ENCODE assay signal across 11 cellular contexts in genomic region chr7:69399038-69399800, GRCh38.
DNase-seq lines count a peak whose midpoint lies in the region; ATAC-seq, FAIRE-seq and TF ChIP-seq lines count a peak whose summit lies in the region.
"Had no signal": no experiment of that assay in that cellular context is flagged by ENCODE, and none has a peak within 500 bp of the region (broad histone marks: within the 10 kb centered on the region; RNA-seq: fewer than 3 reads in every experiment).

No MANE protein-coding gene starts in this region.

- H2AFZ ChIP-seq in PC-9 = no peak overlapping the region

- H3K9me3 Mint-ChIP-seq in activated T-helper 17 cell treated with anti-CD3 and anti-CD28 coated beads, Interleukin-2, amount 50 U/mL, for 72 hours = no peaks in the 10 kb centered on the region
- no peaks in the 10 kb centered on the region for H3K9me3 Mint-ChIP-seq in progenitor cell of endocrine pancreas (ENCODE audit: low read depth)

- H3K27ac ChIP-seq in PC-9 = no peak overlapping the region
- H3K27ac ChIP-seq: vagina had no signal

- no peak overlapping the region for H3K4me2 ChIP-seq in PC-9

- FAIRE-seq in RCC 7860 (lab: Jason Lieb, UNC) = no peak
- no peak for FAIRE-seq in frontal cortex (lab: Jason Lieb, UNC)
- FAIRE-seq: endothelial cell of umbilical vein had no signal

- intact Hi-C loops in PC-9 (cut with micrococcal nuclease; ENCODE audit: unreplicated experiment) = no loop called here

- no peak overlapping the region for H3K4me3 ChIP-seq in PC-9
- H3K4me3 ChIP-seq: vagina had no signal

- no peak overlapping the region for H3K27ac Mint-ChIP-seq in activated T-helper 17 cell treated with anti-CD3 and anti-CD28 coated beads, Interleukin-2, amount 50 U/mL, for 72 hours
- no peak overlapping the region for H3K27ac Mint-ChIP-seq in progenitor cell of endocrine pancreas

- no peaks in the 10 kb centered on the region for H3K36me3 Mint-ChIP-seq in activated T-helper 17 cell treated with anti-CD3 and anti-CD28 coated beads, Interleukin-2, amount 50 U/mL, for 72 hours (ENCODE audit: low read depth)
- no peaks in the 10 kb centered on the region for H3K36me3 Mint-ChIP-seq in progenitor cell of endocrine pancreas (ENCODE audit: insufficient read depth)

- POLR2A ChIA-PET in PC-9 (lab: Charles Lee; ENCODE audit: unreplicated experiment) = no interaction called here

- H3K4me1 Mint-ChIP-seq in activated T-helper 17 cell treated with anti-CD3 and anti-CD28 coated beads, Interleukin-2, amount 50 U/mL, for 72 hours = no peaks in the 10 kb centered on the region
- no peaks in the 10 kb centered on the region for H3K4me1 Mint-ChIP-seq in progenitor cell of endocrine pancreas (ENCODE audit: low read depth)

- no peaks in the 10 kb centered on the region for H3K27me3 Mint-ChIP-seq in activated T-helper 17 cell treated with anti-CD3 and anti-CD28 coated beads, Interleukin-2, amount 50 U/mL, for 72 hours
- peaks cover 17% of the 10 kb centered on the region for H3K27me3 Mint-ChIP-seq in progenitor cell of endocrine pancreas

- peaks cover 6% of the 10 kb centered on the region for H3K4me1 ChIP-seq in PC-9 (replicated peaks; ENCODE audit: insufficient read depth)

- H4K20me1 ChIP-seq in PC-9 (ENCODE audit: insufficient read depth) = no peaks in the 10 kb centered on the region

- H3K27me3 ChIP-seq in PC-9 (ENCODE audit: insufficient read depth, low read depth) = no peaks in the 10 kb centered on the region
- H3K27me3 ChIP-seq: vagina had no signal

- H3K9me3 ChIP-seq in PC-9 (ENCODE audit: insufficient read depth, low read depth) = no peaks in the 10 kb centered on the region
- H3K9me3 ChIP-seq: vagina had no signal

- no peaks in the 10 kb centered on the region for H3K36me3 ChIP-seq in PC-9 (ENCODE audit: low read depth)
- H3K36me3 ChIP-seq: vagina had no signal

- TF ChIP-seq CTCF in progenitor cell of endocrine pancreas (IDR thresholded peaks at IDR 0.05; ENCODE audit: unreplicated experiment) = no peak
- no peak for TF ChIP-seq CTCF in PC-9 (conservative IDR thresholded peaks at IDR 0.05)

- no peaks in the 10 kb centered on the region for H3K9me2 ChIP-seq in PC-9 (ENCODE audit: insufficient read depth)

- no peak for ATAC-seq in GM18870 (IDR thresholded peaks at IDR 0.05; ENCODE audit: unreplicated experiment)
- no peak for ATAC-seq in activated T-helper 17 cell treated with anti-CD3 and anti-CD28 coated beads, Interleukin-2, amount 50 U/mL, for 72 hours (replicated peaks)

- BruUV-seq in PC-9 (replicated peaks; lab: Mats Ljungman, UMichigan) = no TSS peak

- no peak overlapping the region for H3K4me3 Mint-ChIP-seq in activated T-helper 17 cell treated with anti-CD3 and anti-CD28 coated beads, Interleukin-2, amount 50 U/mL, for 72 hours
- no peak overlapping the region for H3K4me3 Mint-ChIP-seq in progenitor cell of endocrine pancreas (ENCODE audit: low read depth)

- DNase-seq in ELF-1 (ENCODE audit: low read depth, low spot score) (peak; percentile 69), RCC 7860 (ENCODE audit: low spot score) (peak; percentile 32), frontal cortex (ENCODE audit: low spot score in 2 of 2) (peak; percentile 49 to 69), putamen (ENCODE audit: low spot score) (peak; percentile 88), progenitor cell of endocrine pancreas (ENCODE audit: low spot score, unreplicated experiment) (no peak), PC-9 (no peak)
- DNase-seq: T1000 had no signal

- CTCF ChIA-PET in PC-9 (lab: Charles Lee) = no interaction called here

- no peaks in the 10 kb centered on the region for H3K79me2 ChIP-seq in PC-9 (ENCODE audit: low read depth)

- H3F3A ChIP-seq in PC-9 (ENCODE audit: insufficient read depth, low read depth) = no peaks in the 10 kb centered on the region

Comparison
In these comparisons a context has a peak if more than half of its experiments do, and no peak if none do; other contexts are left out.
1. DNase-seq: peak in ELF-1 (single experiment), RCC 7860 (single experiment), frontal cortex (2 of 2) and putamen (single experiment); none in progenitor cell of endocrine pancreas (single experiment) and PC-9 (0 of 2).